8 cellular contexts compared by ENCODE assay signal in genomic region chr13:79782541-79783216, GRCh38.
DNase-seq lines count a peak whose midpoint lies in the region; ATAC-seq and TF ChIP-seq lines count a peak whose summit lies in the region.

No MANE protein-coding gene starts in this region.

- no peak overlapping the region for H3K4me3 ChIP-seq in NT2/D1 (ENCODE audit: insufficient read length, low read depth)
- H3K4me3 ChIP-seq in foreskin fibroblast (ENCODE audit: low read depth in 1 of 2, low read length in 2 of 2) = no peak overlapping the region
- H3K4me3 ChIP-seq in neuron (ENCODE audit: low read length) = peak overlapping the region; percentile 44

- H3K36me3 Mint-ChIP-seq in activated T-cell treated with anti-CD3 and anti-CD28 coated beads, Interleukin-2, amount 50 U/mL, for 72 hours (ENCODE audit: insufficient read depth in 2 of 2) = no peaks in the 10 kb centered on the region

- no peak for TF ChIP-seq POLR2A in GM18505 (IDR thresholded peaks at IDR 0.05; ENCODE audit: borderline replicate concordance, extremely low read depth, insufficient read depth, insufficient read length)

- no peaks in the 10 kb centered on the region for H3K9me3 Mint-ChIP-seq in activated T-cell treated with anti-CD3 and anti-CD28 coated beads, Interleukin-2, amount 50 U/mL, for 72 hours

- TF ChIP-seq CTCF in foreskin fibroblast (IDR thresholded peaks at IDR 0.05; ENCODE audit: low read depth, low read length) = no peak

- H3K27ac Mint-ChIP-seq in activated T-cell treated with anti-CD3 and anti-CD28 coated beads, Interleukin-2, amount 50 U/mL, for 72 hours = no peak overlapping the region

- H3K27me3 ChIP-seq in NT2/D1 (ENCODE audit: insufficient read depth, insufficient read length) (no peaks in the 10 kb centered on the region), neuron (ENCODE audit: insufficient read depth, low read length) (no peaks in the 10 kb centered on the region)

- H2AFZ ChIP-seq in neuron (ENCODE audit: low read depth, low read length) = peak overlapping the region; percentile 44

- ATAC-seq in GM18505 (IDR thresholded peaks at IDR 0.05; ENCODE audit: unreplicated experiment) (no peak), GM18868 (IDR thresholded peaks at IDR 0.05; ENCODE audit: unreplicated experiment) (no peak)
- ATAC-seq in activated T-cell treated with anti-CD3 and anti-CD28 coated beads, Interleukin-2, amount 50 U/mL, for 72 hours (replicated peaks in 1 of 2) = no peak

- H3K36me3 ChIP-seq in NT2/D1 (ENCODE audit: insufficient read depth, insufficient read length, low read length) (no peaks in the 10 kb centered on the region), neuron (ENCODE audit: insufficient read depth, low read length) (no peaks in the 10 kb centered on the region)

- no peak overlapping the region for H3K4me3 Mint-ChIP-seq in activated T-cell treated with anti-CD3 and anti-CD28 coated beads, Interleukin-2, amount 50 U/mL, for 72 hours

- H3K27me3 Mint-ChIP-seq in activated T-cell treated with anti-CD3 and anti-CD28 coated beads, Interleukin-2, amount 50 U/mL, for 72 hours (ENCODE audit: low read depth) = no peaks in the 10 kb centered on the region

- peak; percentile 22 for DNase-seq in ELR (ENCODE audit: low read depth)
- peak; percentile 51 for DNase-seq in NT2/D1 (ENCODE audit: low read depth, low spot score)
- DNase-seq in foreskin fibroblast = peak; percentile 53 to 62
- no peak for DNase-seq in activated T-cell treated with anti-CD3 and anti-CD28 coated beads, Interleukin-2, amount 50 U/mL, for 72 hours
- no peak for DNase-seq in germinal center (ENCODE audit: low spot score)

- H3K9me3 ChIP-seq in NT2/D1 (ENCODE audit: insufficient read depth, low read length) (no peaks in the 10 kb centered on the region), neuron (ENCODE audit: low read length) (no peaks in the 10 kb centered on the region)

- H3K4me1 ChIP-seq in NT2/D1 (ENCODE audit: insufficient read depth, insufficient read length) = no peaks in the 10 kb centered on the region
- peaks cover 23% of the 10 kb centered on the region for H3K4me1 ChIP-seq in neuron (ENCODE audit: insufficient read depth, low read length)

- no peak overlapping the region for H3K9ac ChIP-seq in NT2/D1 (ENCODE audit: insufficient read length, low read depth)

- no peaks in the 10 kb centered on the region for H3K4me1 Mint-ChIP-seq in activated T-cell treated with anti-CD3 and anti-CD28 coated beads, Interleukin-2, amount 50 U/mL, for 72 hours (ENCODE audit: low read depth)

Comparison
In these comparisons a context has a peak if more than half of its experiments do, and no peak if none do; other contexts are left out.
1. DNase-seq: peak in ELR (single experiment), NT2/D1 (single experiment) and foreskin fibroblast (2 of 2); none in activated T-cell treated with anti-CD3 and anti-CD28 coated beads, Interleukin-2, amount 50 U/mL, for 72 hours (0 of 2) and germinal center (single experiment).